27 cellular contexts compared by ENCODE assay signal in genomic region chr3:11757929-11758328, GRCh38.
"Had no signal": no experiment of that assay in that cellular context is flagged by ENCODE, and none has a peak within 500 bp of the region (broad histone marks: within the 10 kb centered on the region; RNA-seq: fewer than 3 reads in every experiment).

No MANE protein-coding gene starts in this region.

- H3K9ac ChIP-seq: parathyroid adenoma had no signal

- H3K9me3 Mint-ChIP-seq: activated naive CD8-positive, alpha-beta T cell treated with anti-CD3 and anti-CD28 coated beads for 36 hours; nephron; stimulated activated effector memory CD8-positive, alpha-beta T cell treated with anti-CD3 and anti-CD28 coated beads, Interleukin-12 subunit alpha, Interleukin-12 subunit beta, amount 100 ng/mL, for 72 hours; T-helper 1 cell treated with Interleukin-12 subunit alpha and Interleukin-12 subunit beta and Interleukin-4 antibody, amounts not matched to agents 30 μg/mL and 1 μg/mL, for 36 hours had no signal

- H3K4me3 Mint-ChIP-seq: activated CD8-positive, alpha-beta memory T cell treated with anti-CD3 and anti-CD28 coated beads, Interleukin-2, amount 10 ng/mL, durations not matched to agents 7 days and 5 days; activated CD8-positive, alpha-beta T cell treated with anti-CD3 and anti-CD28 coated beads, Interleukin-2, amount 10 ng/mL, durations not matched to agents 7 days and 5 days; activated naive CD8-positive, alpha-beta T cell treated with anti-CD3 and anti-CD28 coated beads for 36 hours; nephron; stimulated activated effector memory CD8-positive, alpha-beta T cell treated with anti-CD3 and anti-CD28 coated beads, Interleukin-12 subunit alpha, Interleukin-12 subunit beta, amount 100 ng/mL, for 72 hours; T-helper 1 cell treated with Interleukin-12 subunit alpha and Interleukin-12 subunit beta and Interleukin-4 antibody, amounts not matched to agents 30 μg/mL and 1 μg/mL, for 36 hours had no signal

- H3K27ac ChIP-seq: adrenal gland, body of pancreas, left ventricle myocardium inferior, parathyroid adenoma, stomach, thyroid gland, upper lobe of right lung had no signal

- H3K36me3 ChIP-seq: adrenal gland, left ventricle myocardium inferior, stomach, thyroid gland, upper lobe of right lung had no signal

- H3K4me3 ChIP-seq: adrenal gland, body of pancreas, left ventricle myocardium inferior, lung, stomach, thyroid gland, upper lobe of right lung had no signal

- DNase-seq: activated CD4-positive, alpha-beta T cell treated with anti-CD3 and anti-CD28 coated beads for 1 hour; activated CD4-positive, alpha-beta T cell treated with anti-CD3 and anti-CD28 coated beads, Interleukin-2, amount 50 U/mL, for 1 hour; activated CD8-positive, alpha-beta memory T cell treated with anti-CD3 and anti-CD28 coated beads, Interleukin-2, amount 10 ng/mL, durations not matched to agents 7 days and 5 days; activated CD8-positive, alpha-beta T cell treated with anti-CD3 and anti-CD28 coated beads, Interleukin-2, amount 10 ng/mL, durations not matched to agents 7 days and 5 days; activated naive CD4-positive, alpha-beta T cell treated with Interleukin-2 at 50 U/mL for 16 hours; activated naive CD8-positive, alpha-beta T cell treated with anti-CD3 and anti-CD28 coated beads for 36 hours; aorta; body of pancreas; dermis blood vessel endothelial cell; effector CD4-positive, alpha-beta T cell; islet precursor cell; left ventricle myocardium inferior; mesendoderm; right cardiac atrium; stimulated activated CD4-positive, alpha-beta T cell treated with anti-CD3 and anti-CD28 coated beads, Interleukin-12 subunit alpha, Interleukin-12 subunit beta, amount 100 ng/mL, for 4 hours; stimulated activated CD4-positive, alpha-beta T cell treated with anti-CD3 and anti-CD28 coated beads, Interleukin-4, amount 100 ng/mL, for 1 hour; stomach; SW 1271; T1000; thyroid gland; upper lobe of right lung had no signal

- H2AFZ ChIP-seq: parathyroid adenoma had no signal

- H3K9me3 ChIP-seq: adrenal gland, body of pancreas, left ventricle myocardium inferior, stomach, thyroid gland, upper lobe of right lung had no signal

- H3K27me3 Mint-ChIP-seq: activated CD8-positive, alpha-beta memory T cell treated with anti-CD3 and anti-CD28 coated beads, Interleukin-2, amount 10 ng/mL, durations not matched to agents 7 days and 5 days; activated naive CD8-positive, alpha-beta T cell treated with anti-CD3 and anti-CD28 coated beads for 36 hours had no signal

- ATAC-seq: activated CD8-positive, alpha-beta memory T cell treated with anti-CD3 and anti-CD28 coated beads, Interleukin-2, amount 10 ng/mL, durations not matched to agents 7 days and 5 days; activated CD8-positive, alpha-beta T cell treated with anti-CD3 and anti-CD28 coated beads, Interleukin-2, amount 10 ng/mL, durations not matched to agents 7 days and 5 days; body of pancreas; right cardiac atrium; upper lobe of right lung had no signal

- H3K27ac Mint-ChIP-seq: activated CD8-positive, alpha-beta memory T cell treated with anti-CD3 and anti-CD28 coated beads, Interleukin-2, amount 10 ng/mL, durations not matched to agents 7 days and 5 days; activated CD8-positive, alpha-beta T cell treated with anti-CD3 and anti-CD28 coated beads, Interleukin-2, amount 10 ng/mL, durations not matched to agents 7 days and 5 days; activated naive CD8-positive, alpha-beta T cell treated with anti-CD3 and anti-CD28 coated beads for 36 hours; nephron; stimulated activated effector memory CD8-positive, alpha-beta T cell treated with anti-CD3 and anti-CD28 coated beads, Interleukin-12 subunit alpha, Interleukin-12 subunit beta, amount 100 ng/mL, for 72 hours; T-helper 1 cell treated with Interleukin-12 subunit alpha and Interleukin-12 subunit beta and Interleukin-4 antibody, amounts not matched to agents 30 μg/mL and 1 μg/mL, for 36 hours had no signal

- H3K36me3 Mint-ChIP-seq: activated CD8-positive, alpha-beta memory T cell treated with anti-CD3 and anti-CD28 coated beads, Interleukin-2, amount 10 ng/mL, durations not matched to agents 7 days and 5 days; activated naive CD8-positive, alpha-beta T cell treated with anti-CD3 and anti-CD28 coated beads for 36 hours; stimulated activated effector memory CD8-positive, alpha-beta T cell treated with anti-CD3 and anti-CD28 coated beads, Interleukin-12 subunit alpha, Interleukin-12 subunit beta, amount 100 ng/mL, for 72 hours had no signal

- H3K79me2 ChIP-seq: parathyroid adenoma had no signal

- H3K4me1 ChIP-seq: adrenal gland, body of pancreas, left ventricle myocardium inferior, parathyroid adenoma, stomach, thyroid gland, upper lobe of right lung had no signal

- H3K27me3 ChIP-seq: adrenal gland, body of pancreas, stomach, thyroid gland, upper lobe of right lung had no signal

- H3K4me1 Mint-ChIP-seq: activated CD8-positive, alpha-beta memory T cell treated with anti-CD3 and anti-CD28 coated beads, Interleukin-2, amount 10 ng/mL, durations not matched to agents 7 days and 5 days; activated naive CD8-positive, alpha-beta T cell treated with anti-CD3 and anti-CD28 coated beads for 36 hours; stimulated activated effector memory CD8-positive, alpha-beta T cell treated with anti-CD3 and anti-CD28 coated beads, Interleukin-12 subunit alpha, Interleukin-12 subunit beta, amount 100 ng/mL, for 72 hours had no signal
